ENCODE assay signal across 13 cellular contexts in genomic region chr6:160791981-160792418, GRCh38.
DNase-seq lines count a peak whose midpoint lies in the region; ATAC-seq and TF ChIP-seq lines count a peak whose summit lies in the region.
"Had no signal": no experiment of that assay in that cellular context is flagged by ENCODE, and none has a peak within 500 bp of the region (broad histone marks: within the 10 kb centered on the region; RNA-seq: fewer than 3 reads in every experiment).

No MANE protein-coding gene starts in this region.

- no peak overlapping the region for H3K4me3 Mint-ChIP-seq in activated T-helper 17 cell treated with anti-CD3 and anti-CD28 coated beads, Interleukin-2, amount 50 U/mL, for 72 hours
- H3K4me3 Mint-ChIP-seq in H9 = no peak overlapping the region
- H3K4me3 Mint-ChIP-seq: activated naive CD8-positive, alpha-beta T cell treated with anti-CD3 and anti-CD28 coated beads, Interleukin-2, amount 10 ng/mL, durations not matched to agents 7 days and 5 days had no signal

- H3K4me1 Mint-ChIP-seq in activated T-helper 17 cell treated with anti-CD3 and anti-CD28 coated beads, Interleukin-2, amount 50 U/mL, for 72 hours = peaks cover 8% of the 10 kb centered on the region
- peaks cover 30 to 32% of the 10 kb centered on the region in 2 experiments for H3K4me1 Mint-ChIP-seq in H9

- H3T11ph ChIP-seq in H9 (ENCODE audit: low read length) = no peak overlapping the region

- H4K91ac ChIP-seq in H9 (ENCODE audit: insufficient read length, low read depth, low read length) = no peak overlapping the region

- peaks cover 10% of the 10 kb centered on the region for H3K9me3 Mint-ChIP-seq in activated T-helper 17 cell treated with anti-CD3 and anti-CD28 coated beads, Interleukin-2, amount 50 U/mL, for 72 hours
- H3K9me3 Mint-ChIP-seq in H9 = no peaks in the 10 kb centered on the region; a peak in 1 of 5 replicates

- no peak overlapping the region for H3K56ac ChIP-seq in H9 (ENCODE audit: insufficient read length, low read depth, low read length)

- ATAC-seq in GM18520 (IDR thresholded peaks at IDR 0.05; ENCODE audit: unreplicated experiment) (peak; percentile 50), GM21515 (IDR thresholded peaks at IDR 0.05; ENCODE audit: unreplicated experiment) (peak; percentile 25), HG03108 (IDR thresholded peaks at IDR 0.05; ENCODE audit: unreplicated experiment) (peak; percentile 33)
- peak; percentile 4 for ATAC-seq in activated T-helper 17 cell treated with anti-CD3 and anti-CD28 coated beads, Interleukin-2, amount 50 U/mL, for 72 hours (replicated peaks)

- no peak overlapping the region for H3K27ac ChIP-seq in H9 (ENCODE audit: insufficient read length, low read depth, low read length)
- H3K27ac ChIP-seq: SK-N-MC had no signal

- no peaks in the 10 kb centered on the region for H3K27me3 ChIP-seq in H9 (ENCODE audit: insufficient read depth, low read length)

- WGBS in H9 (ENCODE audit: extremely low coverage, insufficient read length, low lambda C conversion rate) = no CpG with 5 or more reads among the region's 3 CpGs

- no peak overlapping the region for H2BK12ac ChIP-seq in H9 (ENCODE audit: insufficient read length, low read depth, low read length)

- no peak overlapping the region for H4K5ac ChIP-seq in H9 (ENCODE audit: insufficient read length, low read depth, low read length)

- no peak overlapping the region for H2BK5ac ChIP-seq in H9 (ENCODE audit: insufficient read length, low read length)

- no peak for TF ChIP-seq CTCF in H9 (conservative IDR thresholded peaks at IDR 0.05)

- peaks cover 5% of the 10 kb centered on the region for H3K27me3 Mint-ChIP-seq in activated T-helper 17 cell treated with anti-CD3 and anti-CD28 coated beads, Interleukin-2, amount 50 U/mL, for 72 hours
- peaks cover 2% of the 10 kb centered on the region; the same call in 1 of the 2 replicates for H3K27me3 Mint-ChIP-seq in H9 (ENCODE audit: low read depth)

- H4K8ac ChIP-seq in H9 (replicated peaks; ENCODE audit: insufficient read length, low read depth, low read length) = no peak overlapping the region

- DNase-seq in H9 (no peak), globus pallidus (ENCODE audit: low spot score) (no peak), anterior cingulate cortex (lab: John Stamatoyannopoulos, UW) (no peak)
- no peak for DNase-seq in stimulated activated CD4-positive, alpha-beta T cell treated with anti-CD3 and anti-CD28 coated beads, Interleukin-1b, Interleukin-23, amount 100 ng/mL, for 48 hours
- DNase-seq: activated naive CD8-positive, alpha-beta T cell treated with anti-CD3 and anti-CD28 coated beads, Interleukin-2, amount 10 ng/mL, durations not matched to agents 7 days and 5 days; effector memory CD4-positive, alpha-beta T cell; KG1; NCI-H446 had no signal

- no peak overlapping the region for H3K4ac ChIP-seq in H9 (ENCODE audit: low read depth, low read length)

- H3K27ac Mint-ChIP-seq in activated T-helper 17 cell treated with anti-CD3 and anti-CD28 coated beads, Interleukin-2, amount 50 U/mL, for 72 hours = no peak overlapping the region
- no peak overlapping the region; a peak in 1 of 7 replicates for H3K27ac Mint-ChIP-seq in H9
- H3K27ac Mint-ChIP-seq: activated naive CD8-positive, alpha-beta T cell treated with anti-CD3 and anti-CD28 coated beads, Interleukin-2, amount 10 ng/mL, durations not matched to agents 7 days and 5 days had no signal

- no peak overlapping the region for H2BK20ac ChIP-seq in H9 (ENCODE audit: low read depth, low read length, poor library complexity, severe bottlenecking)

- H3K18ac ChIP-seq in H9 (ENCODE audit: insufficient read length, low read depth, low read length) = no peak overlapping the region

- no peak overlapping the region for H2BK120ac ChIP-seq in H9 (ENCODE audit: low read depth, low read length, poor library complexity, severe bottlenecking)

- no peak overlapping the region for H3K9ac ChIP-seq in H9 (ENCODE audit: extremely low read depth, insufficient read length, low read length)

- no peak overlapping the region for H3K14ac ChIP-seq in H9 (ENCODE audit: insufficient read depth, low read length)

- no peaks in the 10 kb centered on the region for H3K79me2 ChIP-seq in H9 (ENCODE audit: insufficient read depth, low read length)

- no peaks in the 10 kb centered on the region for H3K36me3 Mint-ChIP-seq in activated T-helper 17 cell treated with anti-CD3 and anti-CD28 coated beads, Interleukin-2, amount 50 U/mL, for 72 hours (ENCODE audit: low read depth)
- no peaks in the 10 kb centered on the region for H3K36me3 Mint-ChIP-seq in H9 (ENCODE audit: insufficient read depth in 1 of 3, low read depth in 3 of 3)
- H3K36me3 Mint-ChIP-seq: activated naive CD8-positive, alpha-beta T cell treated with anti-CD3 and anti-CD28 coated beads, Interleukin-2, amount 10 ng/mL, durations not matched to agents 7 days and 5 days had no signal

- no peaks in the 10 kb centered on the region for H3K23me2 ChIP-seq in H9 (ENCODE audit: insufficient read length, low read depth, low read length, poor library complexity, severe bottlenecking)

- no peak overlapping the region for H2AFZ ChIP-seq in H9 (ENCODE audit: low read length)

- H3K9me3 ChIP-seq in H9 (ENCODE audit: control insufficient read depth, low read depth, low read length) = no peaks in the 10 kb centered on the region

- H2BK15ac ChIP-seq in H9 (ENCODE audit: low read depth, low read length) = no peak overlapping the region

- H3K4me1 ChIP-seq in H9 (ENCODE audit: insufficient read depth, low read length) = no peaks in the 10 kb centered on the region; the same call in 1 of the 2 replicates

- H3K79me1 ChIP-seq in H9 (ENCODE audit: insufficient read depth, low read depth, low read length, poor library complexity, severe bottlenecking) = no peaks in the 10 kb centered on the region

- H4K20me1 ChIP-seq in H9 (ENCODE audit: control insufficient read depth, insufficient read depth, insufficient read length) = no peaks in the 10 kb centered on the region

- no peak overlapping the region for H2AK5ac ChIP-seq in H9 (ENCODE audit: insufficient read length, low read length)

- no peak overlapping the region for H3K23ac ChIP-seq in H9 (ENCODE audit: insufficient read length, low read depth, low read length)

- no peak overlapping the region for H3K4me2 ChIP-seq in H9 (ENCODE audit: insufficient read depth, insufficient read length, low read length)
